ENCODE assay signal across 10 cellular contexts in the genomic region with DNA sequence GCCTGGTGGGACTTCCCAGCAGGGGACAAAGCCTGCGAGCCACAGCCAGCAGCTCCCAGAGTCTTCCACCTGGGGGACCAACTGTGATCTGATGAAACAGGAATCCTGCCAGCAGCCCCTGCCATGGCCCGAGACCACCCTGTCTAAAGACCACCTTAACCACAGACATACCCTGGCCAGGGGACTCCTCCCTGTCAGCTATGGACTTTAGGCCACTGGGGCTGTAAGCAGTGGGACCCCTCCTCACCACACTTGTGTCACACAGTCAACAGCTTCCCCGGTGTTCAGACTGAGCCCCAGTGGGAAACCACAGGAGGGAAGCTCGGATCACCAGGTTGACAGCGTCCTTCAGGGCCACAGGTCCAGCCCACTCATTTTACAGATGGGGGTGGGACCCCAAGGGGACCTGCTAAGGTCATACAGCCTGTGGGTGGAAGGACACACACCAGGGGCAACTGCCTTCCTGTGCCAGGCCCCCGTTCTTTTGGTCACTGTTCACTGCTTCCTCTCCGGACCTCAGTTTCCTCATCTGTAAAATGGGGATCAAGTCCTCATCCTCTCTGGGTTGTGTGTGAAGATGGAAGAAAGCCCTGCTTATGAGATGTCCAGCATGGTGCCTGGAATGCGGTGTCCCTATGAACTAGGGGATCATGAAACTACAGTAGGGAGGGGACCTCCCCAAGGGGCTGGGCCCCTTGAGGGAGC. TPM values are rescaled to one million over a fixed set of nuclear protein-coding genes. Genes with fewer than 3 reads are reported as not detected.
DNase-seq lines count a peak whose midpoint lies in the region; ATAC-seq and TF ChIP-seq lines count a peak whose summit lies in the region.
"Had no signal": no experiment of that assay in that cellular context is flagged by ENCODE, and none has a peak within 500 bp of the region (broad histone marks: within the 10 kb centered on the region; RNA-seq: fewer than 3 reads in every experiment).

No MANE protein-coding gene starts in this region.

- H3K36me3 ChIP-seq in NT2/D1 (ENCODE audit: insufficient read depth, insufficient read length, low read length) = peaks cover 78% of the 10 kb centered on the region
- H3K36me3 ChIP-seq in osteoblast (ENCODE audit: insufficient read depth, low read length) = peaks cover 57% of the 10 kb centered on the region

- no peak overlapping the region for H3K4me3 ChIP-seq in NT2/D1 (ENCODE audit: insufficient read length, low read depth)
- peak overlapping the region; percentile 0 for H3K4me3 ChIP-seq in osteoblast (ENCODE audit: insufficient read depth, low read length)

- TF ChIP-seq CTCF in endothelial cell (IDR thresholded peaks at IDR 0.05; ENCODE audit: unreplicated experiment) (no peak), osteoblast (IDR thresholded peaks at IDR 0.05; ENCODE audit: extremely low read depth, low read depth, low read length) (no peak)

- H3K4me2 ChIP-seq in osteoblast (ENCODE audit: insufficient read depth, low read length) = peak overlapping the region; percentile 82

- no peaks in the 10 kb centered on the region for H3K9me3 Mint-ChIP-seq in endothelial cell (ENCODE audit: unreplicated experiment)
- H3K9me3 Mint-ChIP-seq: activated T-cell treated with anti-CD3 and anti-CD28 coated beads, Interleukin-2, amount 50 U/mL, for 24 hours had no signal

- H3K27ac Mint-ChIP-seq in endothelial cell (ENCODE audit: unreplicated experiment) = peak overlapping the region; percentile 89
- H3K27ac Mint-ChIP-seq: activated T-cell treated with anti-CD3 and anti-CD28 coated beads, Interleukin-2, amount 50 U/mL, for 24 hours had no signal

- H3K9me3 ChIP-seq in NT2/D1 (ENCODE audit: insufficient read depth, low read length) = no peaks in the 10 kb centered on the region
- no peaks in the 10 kb centered on the region for H3K9me3 ChIP-seq in osteoblast (ENCODE audit: low read depth, low read length)

- H3K79me2 ChIP-seq in osteoblast (ENCODE audit: insufficient read depth, low read length) = peaks cover 84% of the 10 kb centered on the region

- H3K27me3 ChIP-seq in NT2/D1 (ENCODE audit: insufficient read depth, insufficient read length) (no peaks in the 10 kb centered on the region), osteoblast (ENCODE audit: insufficient read depth, low read length) (no peaks in the 10 kb centered on the region)

- DNase-seq in A172 (ENCODE audit: low spot score) (peak; percentile 42), NT2/D1 (ENCODE audit: low read depth, low spot score) (no peak), endothelial cell (ENCODE audit: low spot score) (no peak), osteoblast (ENCODE audit: insufficient read length, low spot score, missing footprints) (no peak), sciatic nerve (ENCODE audit: low spot score) (no peak), middle frontal gyrus (ENCODE audit: extremely low spot score, low spot score) (no peak), G401 (ENCODE audit: low spot score) (no peak)
- DNase-seq: activated T-cell treated with anti-CD3 and anti-CD28 coated beads, Interleukin-2, amount 50 U/mL, for 24 hours; NK-92 treated with Interleukin-12 subunit alpha and Interleukin-12 subunit beta, amount 100 ng/mL, for 24 hours had no signal

- H3K27ac ChIP-seq in osteoblast (ENCODE audit: low read depth, low read length) = peak overlapping the region; percentile 95

- in situ Hi-C loops in G401 (cut with HindIII; ENCODE audit: low sequenced_read_pairs) = no loop called here

- H3K9ac ChIP-seq in NT2/D1 (ENCODE audit: insufficient read length, low read depth) = peak overlapping the region; percentile 52

- peaks cover 15% of the 10 kb centered on the region for H4K20me1 ChIP-seq in osteoblast (ENCODE audit: insufficient read depth, low read length)

- peak overlapping the region; percentile 51 for H3K4me3 Mint-ChIP-seq in endothelial cell (ENCODE audit: unreplicated experiment)
- H3K4me3 Mint-ChIP-seq: activated T-cell treated with anti-CD3 and anti-CD28 coated beads, Interleukin-2, amount 50 U/mL, for 24 hours had no signal

- H3K36me3 Mint-ChIP-seq in endothelial cell (ENCODE audit: low read depth, unreplicated experiment) = peaks cover 55% of the 10 kb centered on the region

- peaks cover 16% of the 10 kb centered on the region for H3K27me3 Mint-ChIP-seq in endothelial cell (ENCODE audit: unreplicated experiment)
- H3K27me3 Mint-ChIP-seq: activated T-cell treated with anti-CD3 and anti-CD28 coated beads, Interleukin-2, amount 50 U/mL, for 24 hours had no signal

- H3K4me1 ChIP-seq in NT2/D1 (ENCODE audit: insufficient read depth, insufficient read length) (peaks cover 40% of the 10 kb centered on the region), osteoblast (ENCODE audit: insufficient read depth, low read length) (peaks cover 87% of the 10 kb centered on the region)

- H3K4me1 Mint-ChIP-seq in endothelial cell (ENCODE audit: unreplicated experiment) = peaks cover 73% of the 10 kb centered on the region

- ATAC-seq in HG02885 (IDR thresholded peaks at IDR 0.05; ENCODE audit: poor library complexity, unreplicated experiment) (no peak), sciatic nerve (no peak)

- H2AFZ ChIP-seq in osteoblast (ENCODE audit: low read length) = no peak overlapping the region

- intact Hi-C loops in sciatic nerve (cut with DNase I) = no loop called here

RNA-seq across cellular contexts. Expression of a gene that starts 11.4 kb away (rescaled TPM):
- total RNA-seq in A172 (2014; rRNA removed; shearing (Covaris generic)) = 54.3 and 78.1 TPM in 2 replicates
- 109 TPM for total RNA-seq in endothelial cell (ENCODE audit: unreplicated experiment)
- 13.3 and 21.0 TPM in 2 replicates for total RNA-seq in osteoblast
- 31.3 TPM for total RNA-seq in sciatic nerve
- total RNA-seq in G401 (2014; rRNA removed; shearing (Covaris generic)) = 33.5 and 45.6 TPM in 2 replicates
